Comparison of ENCODE assay signal across 29 cellular contexts in genomic region chr7:103947026-103947655, GRCh38. TPM values are rescaled to one million over a fixed set of nuclear protein-coding genes. Genes with fewer than 3 reads are reported as not detected.
"Had no signal": no experiment of that assay in that cellular context is flagged by ENCODE, and none has a peak within 500 bp of the region (broad histone marks: within the 10 kb centered on the region; RNA-seq: fewer than 3 reads in every experiment).

No MANE protein-coding gene starts in this region.

- H3K27me3 Mint-ChIP-seq: activated CD4-positive, alpha-beta memory T cell treated with anti-CD3 and anti-CD28 coated beads, Interleukin-2, amount 10 ng/mL, durations not matched to agents 7 days and 5 days; activated CD4-positive, alpha-beta T cell treated with anti-CD3 and anti-CD28 coated beads, Interleukin-2, amount 10 ng/mL, durations not matched to agents 7 days and 5 days; activated naive CD8-positive, alpha-beta T cell treated with anti-CD3 and anti-CD28 coated beads, Interleukin-2, amount 50 U/mL, for 24 hours; T-helper 17 cell had no signal

- ATAC-seq: activated naive CD8-positive, alpha-beta T cell treated with anti-CD3 and anti-CD28 coated beads, Interleukin-2, amount 50 U/mL, for 24 hours; gastroesophageal sphincter; left colon; naive thymus-derived CD4-positive, alpha-beta T cell; pancreas; psoas muscle; right cardiac atrium; T-helper 17 cell; WTC11 had no signal

- H3K4me3 Mint-ChIP-seq: activated CD4-positive, alpha-beta memory T cell treated with anti-CD3 and anti-CD28 coated beads, Interleukin-2, amount 10 ng/mL, durations not matched to agents 7 days and 5 days; activated CD4-positive, alpha-beta T cell treated with anti-CD3 and anti-CD28 coated beads, Interleukin-2, amount 10 ng/mL, durations not matched to agents 7 days and 5 days; activated naive CD4-positive, alpha-beta T cell treated with anti-CD3 and anti-CD28 coated beads, Interleukin-2, amount 50 U/mL, for 24 hours; activated naive CD8-positive, alpha-beta T cell treated with anti-CD3 and anti-CD28 coated beads, Interleukin-2, amount 50 U/mL, for 24 hours; mesothelial cell of epicardium; naive thymus-derived CD4-positive, alpha-beta T cell; neural crest cell; T-helper 17 cell; WTC11 had no signal

- H3K9me3 Mint-ChIP-seq: activated CD4-positive, alpha-beta memory T cell treated with anti-CD3 and anti-CD28 coated beads, Interleukin-2, amount 10 ng/mL, durations not matched to agents 7 days and 5 days; activated CD4-positive, alpha-beta T cell treated with anti-CD3 and anti-CD28 coated beads, Interleukin-2, amount 10 ng/mL, durations not matched to agents 7 days and 5 days; activated naive CD4-positive, alpha-beta T cell treated with anti-CD3 and anti-CD28 coated beads, Interleukin-2, amount 50 U/mL, for 24 hours; activated naive CD8-positive, alpha-beta T cell treated with anti-CD3 and anti-CD28 coated beads, Interleukin-2, amount 50 U/mL, for 24 hours; activated T-helper 2 cell treated with anti-CD3 and anti-CD28 coated beads, Interferon-gamma antibody, Interleukin-2, Interleukin-4, amounts not matched to agents 10 μg/mL and 5 μg/mL and 100 μg/mL, durations not matched to agents 14 hours and 24 hours and 36 hours; neural crest cell had no signal

- H3K4me2 ChIP-seq: hepatocyte had no signal

- H3K36me3 Mint-ChIP-seq: activated naive CD4-positive, alpha-beta T cell treated with anti-CD3 and anti-CD28 coated beads, Interleukin-2, amount 50 U/mL, for 24 hours; mesothelial cell of epicardium; WTC11 had no signal

- H3K27ac ChIP-seq: gastroesophageal sphincter, hepatocyte, pancreas, psoas muscle, spleen, tibial nerve had no signal

- DNase-seq: activated CD4-positive, alpha-beta memory T cell treated with anti-CD3 and anti-CD28 coated beads, Interleukin-2, amount 10 ng/mL, durations not matched to agents 7 days and 5 days; activated CD4-positive, alpha-beta T cell treated with anti-CD3 and anti-CD28 coated beads for 1 hour; activated CD4-positive, alpha-beta T cell treated with anti-CD3 and anti-CD28 coated beads, Interleukin-2, amount 10 ng/mL, durations not matched to agents 7 days and 5 days; activated CD8-positive, alpha-beta memory T cell treated with anti-CD3 and anti-CD28 coated beads, Interleukin-2, amount 50 U/mL, for 48 hours; activated naive CD8-positive, alpha-beta T cell treated with anti-CD3 and anti-CD28 coated beads, Interleukin-2, amount 50 U/mL, for 24 hours; activated T-cell treated with anti-CD3 and anti-CD28 coated beads, Interleukin-2, amount 50 U/mL, for 48 hours; anterior cingulate cortex; effector memory CD4-positive, alpha-beta T cell; erythroblast; left colon; naive thymus-derived CD4-positive, alpha-beta T cell; nucleus accumbens; pancreas; psoas muscle; right cardiac atrium; spleen; stimulated activated CD4-positive, alpha-beta T cell treated with anti-CD3 and anti-CD28 coated beads, Interleukin-2, amount 100 ng/mL, for 48 hours; stimulated activated naive CD4-positive, alpha-beta T cell treated with Interleukin-2 at 50 U/mL for 16 hours; T-helper 17 cell; T1000 had no signal

- H2AFZ ChIP-seq: hepatocyte had no signal

- H3K4me3 ChIP-seq: gastroesophageal sphincter, hepatocyte, pancreas, psoas muscle, spleen, tibial nerve had no signal

- H3K4me1 Mint-ChIP-seq: activated CD4-positive, alpha-beta memory T cell treated with anti-CD3 and anti-CD28 coated beads, Interleukin-2, amount 10 ng/mL, durations not matched to agents 7 days and 5 days; activated CD4-positive, alpha-beta T cell treated with anti-CD3 and anti-CD28 coated beads, Interleukin-2, amount 10 ng/mL, durations not matched to agents 7 days and 5 days; activated naive CD4-positive, alpha-beta T cell treated with anti-CD3 and anti-CD28 coated beads, Interleukin-2, amount 50 U/mL, for 24 hours; activated naive CD8-positive, alpha-beta T cell treated with anti-CD3 and anti-CD28 coated beads, Interleukin-2, amount 50 U/mL, for 24 hours; naive thymus-derived CD4-positive, alpha-beta T cell; neural crest cell; T-helper 17 cell; WTC11 had no signal

- H3K9me3 ChIP-seq: gastroesophageal sphincter, psoas muscle, spleen, tibial nerve had no signal

- H3K27me3 ChIP-seq: gastroesophageal sphincter, hepatocyte, pancreas, spleen, tibial nerve had no signal

- H3K4me1 ChIP-seq: gastroesophageal sphincter, pancreas, psoas muscle, spleen, tibial nerve had no signal

- H3K36me3 ChIP-seq: gastroesophageal sphincter, pancreas, spleen, tibial nerve had no signal

RNA-seq across cellular contexts. Expression of gene RELN, which starts 42.3 kb away (rescaled TPM):
- total RNA-seq: activated CD4-positive, alpha-beta memory T cell treated with anti-CD3 and anti-CD28 coated beads, Interleukin-2, amount 10 ng/mL, durations not matched to agents 7 days and 5 days; activated CD4-positive, alpha-beta T cell treated with anti-CD3 and anti-CD28 coated beads, Interleukin-2, amount 10 ng/mL, durations not matched to agents 7 days and 5 days; activated T-helper 2 cell treated with anti-CD3 and anti-CD28 coated beads, Interferon-gamma antibody, Interleukin-2, Interleukin-4, amounts not matched to agents 10 μg/mL and 5 μg/mL and 100 μg/mL, durations not matched to agents 14 hours and 24 hours and 36 hours; naive thymus-derived CD4-positive, alpha-beta T cell; T-helper 17 cell had no signal
- polyA plus RNA-seq: keratinocyte; naive thymus-derived CD4-positive, alpha-beta T cell had no signal
